ENCODE assay signal across 33 cellular contexts in the genomic region with DNA sequence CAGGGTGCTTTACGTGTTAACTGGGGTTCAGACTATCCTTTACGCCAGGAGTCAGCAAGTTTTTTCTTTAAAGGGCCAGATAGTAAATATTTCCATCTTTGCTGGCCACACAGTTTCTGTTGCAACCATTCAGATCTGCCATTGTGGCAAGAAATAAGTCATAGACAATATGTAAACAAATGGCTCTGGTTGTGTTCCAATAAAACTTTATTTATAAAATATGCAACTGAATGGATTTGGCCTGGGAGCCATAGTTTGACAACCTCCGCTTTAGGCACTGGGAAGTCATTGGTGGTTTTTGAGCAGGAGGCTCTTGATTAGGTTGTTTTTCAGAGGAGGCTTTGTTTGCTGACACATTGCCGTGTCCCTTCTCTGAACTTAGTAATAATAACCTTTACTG.
"Had no signal": no experiment of that assay in that cellular context is flagged by ENCODE, and none has a peak within 500 bp of the region (broad histone marks: within the 10 kb centered on the region; RNA-seq: fewer than 3 reads in every experiment).

No MANE protein-coding gene starts in this region.

- H3K4me1 ChIP-seq: adrenal gland, ascending aorta, body of pancreas, breast epithelium had no signal

- DNase-seq: activated effector memory CD4-positive, alpha-beta T cell treated with anti-CD3 and anti-CD28 coated beads, Interleukin-2, amount 50 U/mL, for 16 hours; activated effector memory CD4-positive, alpha-beta T cell treated with Interleukin-2 at 50 U/mL for 16 hours; activated gamma-delta T cell; activated gamma-delta T cell treated with Interleukin-2 at 50 U/mL for 16 hours; activated naive CD4-positive, alpha-beta T cell; activated naive CD4-positive, alpha-beta T cell treated with anti-CD3 and anti-CD28 coated beads for 36 hours; activated naive CD4-positive, alpha-beta T cell treated with anti-CD3 and anti-CD28 coated beads, Interleukin-2, amount 10 ng/mL, durations not matched to agents 7 days and 5 days; activated naive CD4-positive, alpha-beta T cell treated with anti-CD3 and anti-CD28 coated beads, Interleukin-2, amount 50 U/mL, for 16 hours; activated naive CD4-positive, alpha-beta T cell treated with Interleukin-2 at 50 U/mL for 16 hours; activated naive CD8-positive, alpha-beta T cell treated with anti-CD3 and anti-CD28 coated beads for 36 hours; activated naive CD8-positive, alpha-beta T cell treated with anti-CD3 and anti-CD28 coated beads, Interleukin-2, amount 10 ng/mL, durations not matched to agents 7 days and 5 days; activated naive CD8-positive, alpha-beta T cell treated with anti-CD3 and anti-CD28 coated beads, Interleukin-2, amount 50 U/mL, for 24 hours; activated T-cell treated with anti-CD3 and anti-CD28 coated beads, Interleukin-2, amount 50 U/mL, for 24 hours; activated T-cell treated with anti-CD3 and anti-CD28 coated beads, Interleukin-2, amount 50 U/mL, for 4 hours; activated T-cell treated with anti-CD3 and anti-CD28 coated beads, Interleukin-2, amount 50 U/mL, for 48 hours; activated T-cell treated with anti-CD3 and anti-CD28 coated beads, Interleukin-2, amount 50 U/mL, for 72 hours; adrenal gland; amniotic stem cell; amygdala; anterior cingulate cortex; aorta; body of pancreas; brain microvascular endothelial cell; caudate nucleus; central memory CD4-positive, alpha-beta T cell; cerebellar nuclear complex had no signal

- H3K36me3 ChIP-seq: adrenal gland, ascending aorta, brain microvascular endothelial cell, breast epithelium, cardiac muscle cell had no signal

- H3K4me3 ChIP-seq: adrenal gland, ascending aorta, body of pancreas, breast epithelium, cardiac muscle cell had no signal

- ATAC-seq: activated naive CD4-positive, alpha-beta T cell treated with anti-CD3 and anti-CD28 coated beads, Interleukin-2, amount 50 U/mL, for 72 hours; activated naive CD8-positive, alpha-beta T cell treated with anti-CD3 and anti-CD28 coated beads, Interleukin-2, amount 50 U/mL, for 24 hours; activated T-cell treated with anti-CD3 and anti-CD28 coated beads, Interleukin-2, amount 50 U/mL, for 4 hours; activated T-cell treated with anti-CD3 and anti-CD28 coated beads, Interleukin-2, amount 50 U/mL, for 72 hours; activated T-helper 17 cell treated with anti-CD3 and anti-CD28 coated beads, Interleukin-2, amount 50 U/mL, for 72 hours; body of pancreas had no signal

- H3K27ac ChIP-seq: adrenal gland, ascending aorta, body of pancreas, brain microvascular endothelial cell, breast epithelium, cardiac muscle cell had no signal

- H3K27me3 ChIP-seq: adrenal gland, ascending aorta, body of pancreas, brain microvascular endothelial cell, breast epithelium, cardiac muscle cell had no signal

- H3K9me3 ChIP-seq: adrenal gland, ascending aorta, body of pancreas, breast epithelium had no signal

- FAIRE-seq: astrocyte, bronchial epithelial cell had no signal
